8 cellular contexts compared by ENCODE assay signal in genomic region chr14:57871487-57872080, GRCh38. TPM values are rescaled to one million over a fixed set of nuclear protein-coding genes. Genes with fewer than 3 reads are reported as not detected.
A peak's percentile ranks its signal among the peaks of the same experiment; 100 is the strongest.
DNase-seq lines count a peak whose midpoint lies in the region; ATAC-seq and FAIRE-seq lines count a peak whose summit lies in the region.

No MANE protein-coding gene starts in this region.

- intact Hi-C loops in sciatic nerve (cut with DNase I) (no loop called here), posterior vena cava (cut with DNase I) (no loop called here)

- FAIRE-seq in RCC 7860 (lab: Jason Lieb, UNC), result no peak

- DNase-seq in COLO829 (ENCODE audit: low spot score), result peak; percentile 46
- peak; percentile 15 for DNase-seq in RCC 7860 (ENCODE audit: low spot score)
- peak; percentile 83 for DNase-seq in fibroblast of peridontal ligament (ENCODE audit: extremely low read depth)
- no peak for DNase-seq in sciatic nerve (ENCODE audit: low spot score)
- DNase-seq in GF-D8 (lab: John Stamatoyannopoulos, UW), result no peak
- DNase-seq in posterior vena cava (ENCODE audit: low spot score), result no peak

- ATAC-seq in GM18519 (IDR thresholded peaks at IDR 0.05; ENCODE audit: low FRiP score, unreplicated experiment) (peak; percentile 69), HG03442 (IDR thresholded peaks at IDR 0.05; ENCODE audit: unreplicated experiment) (peak; percentile 87), sciatic nerve (peak; percentile 39)

RNA-seq across cellular contexts. Expression of gene SLC35F4, which starts 5.7 kb away (rescaled TPM):
- total RNA-seq in sciatic nerve (not detected), posterior vena cava (1 to 10 TPM; 3.9 to 7.1 TPM)

Comparison
In these comparisons a context has a peak if more than half of its experiments do, and no peak if none do; other contexts are left out.
1. DNase-seq: peak in COLO829 (single experiment), RCC 7860 (single experiment) and fibroblast of peridontal ligament (single experiment); none in sciatic nerve (single experiment), GF-D8 (single experiment) and posterior vena cava (single experiment).
2. Peak in every context shown above with its lines, with median percentiles within 50 percentile points of each other: ATAC-seq.